In the genomic region with DNA sequence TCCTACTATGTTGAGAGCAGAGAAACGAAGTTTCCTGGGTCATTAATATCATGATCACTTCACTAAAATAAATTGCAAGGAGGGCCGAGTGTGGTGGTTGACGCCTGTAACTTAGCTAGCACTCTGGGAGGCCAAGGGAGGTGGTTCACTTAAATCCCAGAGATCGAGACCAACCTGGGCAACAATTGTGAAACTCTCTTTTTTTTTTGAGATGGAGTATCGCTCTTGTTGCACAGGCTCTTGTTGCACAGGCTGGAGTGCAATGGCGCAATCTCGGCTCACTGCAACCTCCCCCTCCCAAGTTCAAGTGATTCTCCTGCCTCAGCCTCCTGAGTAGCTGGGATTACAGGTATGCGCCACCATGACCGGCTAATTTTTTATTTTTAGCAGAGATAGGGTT, we compare ENCODE assay signal across 5 cellular contexts. TPM values are rescaled to one million over a fixed set of nuclear protein-coding genes. Genes with fewer than 3 reads are reported as not detected.
DNase-seq lines count a peak whose midpoint lies in the region; ATAC-seq, FAIRE-seq and TF ChIP-seq lines count a peak whose summit lies in the region.
"Not testable (repeated sequence)": the region's sequence is repeated elsewhere in the genome, so short reads cannot be mapped to it uniquely, and the experiment has no call there.

No MANE protein-coding gene starts in this region.

- H3K9me3 Mint-ChIP-seq in HFFc6; activated T-cell treated with anti-CD3 and anti-CD28 coated beads, Interleukin-2, amount 50 U/mL, for 72 hours; astrocyte (ENCODE audit: unreplicated experiment); naive B cell: not testable (repeated sequence)

- not testable (repeated sequence) for H3K9me3 ChIP-seq in PC-9 (ENCODE audit: insufficient read depth, low read depth); astrocyte (ENCODE audit: insufficient read depth, low read depth, low read length)

- H3K9ac ChIP-seq in astrocyte (ENCODE audit: low read length), result not testable (repeated sequence)

- H3K79me2 ChIP-seq in PC-9 (ENCODE audit: low read depth) (peaks cover 83% of the 10 kb centered on the region), astrocyte (ENCODE audit: insufficient read depth, low read length) (peaks cover 98% of the 10 kb centered on the region)

- H3K36me3 ChIP-seq in PC-9 (ENCODE audit: low read depth), result peaks cover 84% of the 10 kb centered on the region
- H3K36me3 ChIP-seq in astrocyte (ENCODE audit: insufficient read depth, low read length), result peaks cover 88% of the 10 kb centered on the region

- not testable (repeated sequence) for H3K4me3 Mint-ChIP-seq in HFFc6; astrocyte (ENCODE audit: unreplicated experiment); naive B cell
- H3K4me3 Mint-ChIP-seq in activated T-cell treated with anti-CD3 and anti-CD28 coated beads, Interleukin-2, amount 50 U/mL, for 72 hours, result peak overlapping the region in 1 of 2 donors; percentile 39

- not testable (repeated sequence) for H3K9me2 ChIP-seq in PC-9 (ENCODE audit: insufficient read depth)

- not testable (repeated sequence) for H2AFZ ChIP-seq in PC-9; astrocyte (ENCODE audit: low read depth, low read length)

- not testable (repeated sequence) for H3K4me1 ChIP-seq in PC-9 (replicated peaks; ENCODE audit: insufficient read depth); astrocyte (ENCODE audit: insufficient read depth, low read length)

- not testable (repeated sequence) for H3K27ac ChIP-seq in PC-9; astrocyte (ENCODE audit: low read depth, low read length)

- intact Hi-C loops in PC-9 (cut with micrococcal nuclease; ENCODE audit: unreplicated experiment), result not testable (repeated sequence)

- not testable (repeated sequence) for H3K4me2 ChIP-seq in PC-9; astrocyte (ENCODE audit: low read length)

- TF ChIP-seq CTCF in HFFc6 (IDR thresholded peaks at IDR 0.05); PC-9 (conservative IDR thresholded peaks at IDR 0.05); astrocyte (IDR thresholded peaks at IDR 0.05; ENCODE audit: insufficient read depth, low read depth, low read length): not testable (repeated sequence)

- H3K27ac Mint-ChIP-seq in HFFc6 (peak overlapping the region; percentile 33; the same call in 1 of the 2 replicates), astrocyte (ENCODE audit: unreplicated experiment) (peak overlapping the region; percentile 34), naive B cell (peak overlapping the region in 4 of 6 donors; percentile 45 to 79 (median 52))
- peak overlapping the region; percentile 31 for H3K27ac Mint-ChIP-seq in activated T-cell treated with anti-CD3 and anti-CD28 coated beads, Interleukin-2, amount 50 U/mL, for 72 hours

- H4K20me1 ChIP-seq in PC-9 (ENCODE audit: insufficient read depth), result peaks cover 94% of the 10 kb centered on the region
- H4K20me1 ChIP-seq in astrocyte (ENCODE audit: insufficient read depth, low read length), result peaks cover 95% of the 10 kb centered on the region

- H3K36me3 Mint-ChIP-seq in HFFc6 (ENCODE audit: low read depth) (peaks cover 60% of the 10 kb centered on the region), astrocyte (ENCODE audit: low read depth, unreplicated experiment) (peaks cover 22% of the 10 kb centered on the region), naive B cell (peaks cover 14 to 22% of the 10 kb centered on the region in 2 donors)
- H3K36me3 Mint-ChIP-seq in activated T-cell treated with anti-CD3 and anti-CD28 coated beads, Interleukin-2, amount 50 U/mL, for 72 hours (ENCODE audit: insufficient read depth in 2 of 2), result peaks cover 13 to 59% of the 10 kb centered on the region in 2 donors

- not testable (repeated sequence) for ATAC-seq in activated T-cell treated with anti-CD3 and anti-CD28 coated beads, Interleukin-2, amount 50 U/mL, for 72 hours (replicated peaks in 1 of 2); naive B cell (ENCODE audit: low read depth in 2 of 2)

- POLR2A ChIA-PET in PC-9 (lab: Charles Lee; ENCODE audit: unreplicated experiment), result interaction anchor here (0.6 to 0.7 kb wide), 2 partner anchors 194 to 434 kb away, joined by 4 to 5 read pairs; no protein-coding TSS in a partner anchor

- H3K27me3 ChIP-seq in PC-9 (ENCODE audit: insufficient read depth, low read depth); astrocyte (ENCODE audit: insufficient read depth, low read length): not testable (repeated sequence)

- H3K27me3 Mint-ChIP-seq in HFFc6 (ENCODE audit: insufficient read depth); activated T-cell treated with anti-CD3 and anti-CD28 coated beads, Interleukin-2, amount 50 U/mL, for 72 hours (ENCODE audit: low read depth); astrocyte (ENCODE audit: low read depth, unreplicated experiment); naive B cell: not testable (repeated sequence)

- FAIRE-seq in astrocyte (lab: Jason Lieb, UNC), result not testable (repeated sequence)

- BruUV-seq in PC-9 (replicated peaks; lab: Mats Ljungman, UMichigan), result TSS peak; percentile 9

- DNase-seq in HFFc6; PC-9; activated T-cell treated with anti-CD3 and anti-CD28 coated beads, Interleukin-2, amount 50 U/mL, for 72 hours; astrocyte (ENCODE audit: low read depth); naive B cell: not testable (repeated sequence)

- H3K4me3 ChIP-seq in PC-9; astrocyte (ENCODE audit: insufficient read depth, low read depth, low read length): not testable (repeated sequence)

- H3F3A ChIP-seq in PC-9 (ENCODE audit: insufficient read depth, low read depth), result peaks cover 95% of the 10 kb centered on the region

- CTCF ChIA-PET in PC-9 (lab: Charles Lee), result not testable (repeated sequence)

- H3K4me1 Mint-ChIP-seq in HFFc6 (ENCODE audit: low read depth), result peaks cover 36% of the 10 kb centered on the region
- peaks cover 65% of the 10 kb centered on the region for H3K4me1 Mint-ChIP-seq in activated T-cell treated with anti-CD3 and anti-CD28 coated beads, Interleukin-2, amount 50 U/mL, for 72 hours (ENCODE audit: low read depth)
- H3K4me1 Mint-ChIP-seq in astrocyte (ENCODE audit: low read depth, unreplicated experiment), result peaks cover 27% of the 10 kb centered on the region
- H3K4me1 Mint-ChIP-seq in naive B cell, result peaks cover 20 to 26% (median 21%) of the 10 kb centered on the region in 3 donors

RNA-seq across cellular contexts. Expression of a gene that starts 13.9 kb away (rescaled TPM):
- total RNA-seq in HFFc6 (2021; fragmentation: NEBNext Ultra II Directional; extraction: Animal tissue kit (Norgen Biotek cat#: 25700)), result 100 to 1,000 TPM; 158 to 236 (median 195) TPM
- total RNA-seq in PC-9 (2021), result 175 and 271 TPM in 2 replicates
- 10 to 100 TPM; 51.4 to 53.8 TPM for total RNA-seq in activated T-cell treated with anti-CD3 and anti-CD28 coated beads, Interleukin-2, amount 50 U/mL, for 72 hours
- total RNA-seq in astrocyte, result 185 and 201 TPM in 2 replicates
- polyA plus RNA-seq in naive B cell (ENCODE audit: low read depth in 6 of 6), result 100 to 1,000 TPM; 256 to 337 (median 292) TPM

RNA-seq across cellular contexts. Expression of a gene that starts 14.0 kb away (rescaled TPM):
- total RNA-seq in HFFc6 (2021; fragmentation: NEBNext Ultra II Directional; extraction: Animal tissue kit (Norgen Biotek cat#: 25700)), result 10 to 100 TPM; 28.6 to 40.6 (median 34.6) TPM
- total RNA-seq in PC-9 (2021) (56.9 and 65.0 TPM in 2 replicates), astrocyte (30.3 and 33.0 TPM in 2 replicates)
- total RNA-seq in activated T-cell treated with anti-CD3 and anti-CD28 coated beads, Interleukin-2, amount 50 U/mL, for 72 hours, result 10 to 100 TPM; 43.3 to 46.0 TPM
- polyA plus RNA-seq in naive B cell (ENCODE audit: low read depth in 6 of 6), result 10 to 100 TPM in 5 of 6 donors, 1 to 10 TPM in 1; 7.8 to 23.1 (median 13.3) TPM

RNA-seq across cellular contexts. Expression of a gene that starts 28.9 kb away (rescaled TPM):
- total RNA-seq in HFFc6 (2021; fragmentation: NEBNext Ultra II Directional; extraction: Animal tissue kit (Norgen Biotek cat#: 25700)), result 100 to 1,000 TPM; 162 to 198 (median 185) TPM
- 354 and 379 TPM in 2 replicates for total RNA-seq in PC-9 (2021)
- 100 to 1,000 TPM; 431 to 525 TPM for total RNA-seq in activated T-cell treated with anti-CD3 and anti-CD28 coated beads, Interleukin-2, amount 50 U/mL, for 72 hours
- total RNA-seq in astrocyte, result 204 and 208 TPM in 2 replicates
- 100 to 1,000 TPM in 5 of 6 donors, 10 to 100 TPM in 1; 85.4 to 213 (median 173) TPM for polyA plus RNA-seq in naive B cell (ENCODE audit: low read depth in 6 of 6)

RNA-seq across cellular contexts. Expression of a gene that starts 48.4 kb away (rescaled TPM):
- total RNA-seq in HFFc6 (2021; fragmentation: NEBNext Ultra II Directional; extraction: Animal tissue kit (Norgen Biotek cat#: 25700)), result 100 to 1,000 TPM; 200 to 230 (median 213) TPM
- total RNA-seq in PC-9 (2021) (271 and 311 TPM in 2 replicates), astrocyte (194 and 200 TPM in 2 replicates)
- total RNA-seq in activated T-cell treated with anti-CD3 and anti-CD28 coated beads, Interleukin-2, amount 50 U/mL, for 72 hours, result 100 to 1,000 TPM; 459 to 512 TPM
- 100 to 1,000 TPM; 178 to 542 (median 337) TPM for polyA plus RNA-seq in naive B cell (ENCODE audit: low read depth in 6 of 6)

RNA-seq across cellular contexts. Expression of a gene that starts 48.4 kb away (rescaled TPM):
- 10 to 100 TPM; 61.5 to 85.3 (median 78.7) TPM for total RNA-seq in HFFc6 (2021; fragmentation: NEBNext Ultra II Directional; extraction: Animal tissue kit (Norgen Biotek cat#: 25700))
- total RNA-seq in PC-9 (2021), result 46.9 and 81.2 TPM in 2 replicates
- total RNA-seq in activated T-cell treated with anti-CD3 and anti-CD28 coated beads, Interleukin-2, amount 50 U/mL, for 72 hours, result 10 to 100 TPM; 71.1 to 92.4 TPM
- 78.1 and 88.4 TPM in 2 replicates for total RNA-seq in astrocyte
- 10 to 100 TPM; 39.4 to 58.8 (median 51.6) TPM for polyA plus RNA-seq in naive B cell (ENCODE audit: low read depth in 6 of 6)
